In genomic region chr12:57737467-57738141, GRCh38 we compare ENCODE assay signal across 9 cellular contexts. TPM values are rescaled to one million over a fixed set of nuclear protein-coding genes. Genes with fewer than 3 reads are reported as not detected.
DNase-seq lines count a peak whose midpoint lies in the region; ATAC-seq and TF ChIP-seq lines count a peak whose summit lies in the region.
"Had no signal": no experiment of that assay in that cellular context is flagged by ENCODE, and none has a peak within 500 bp of the region (broad histone marks: within the 10 kb centered on the region; RNA-seq: fewer than 3 reads in every experiment).

No MANE protein-coding gene starts in this region.

- H3K9me3 Mint-ChIP-seq in HFFc6, result no peaks in the 10 kb centered on the region

- in situ Hi-C loops in astrocyte of the cerebellum (cut with HindIII; ENCODE audit: low sequenced_read_pairs), result no loop called here

- H3K27me3 Mint-ChIP-seq in HFFc6 (ENCODE audit: insufficient read depth), result peaks cover 36% of the 10 kb centered on the region

- no peak overlapping the region for H3K4me3 Mint-ChIP-seq in HFFc6

- DNase-seq in HFFc6, result no peak
- DNase-seq in astrocyte of the cerebellum (ENCODE audit: low read depth), result no peak
- DNase-seq in stimulated activated CD4-positive, alpha-beta T cell treated with anti-CD3 and anti-CD28 coated beads, Interleukin-12 subunit alpha, Interleukin-12 subunit beta, amount 100 ng/mL, for 4 hours, result no peak
- DNase-seq in HT-29 (ENCODE audit: low spot score), result no peak
- DNase-seq: kidney glomerular epithelial cell, RPMI8226 had no signal

- no peak overlapping the region for H3K27ac ChIP-seq in stomach smooth muscle (ENCODE audit: low read length)

- TF ChIP-seq CTCF in HFFc6 (IDR thresholded peaks at IDR 0.05) (peak; percentile 64), astrocyte of the cerebellum (IDR thresholded peaks at IDR 0.05; ENCODE audit: low read depth, low read length, missing control alignments) (peak; percentile 40)

- H3K9me3 ChIP-seq in iPS-15b (ENCODE audit: control insufficient read depth, insufficient read depth, low read length), result no peaks in the 10 kb centered on the region
- no peaks in the 10 kb centered on the region for H3K9me3 ChIP-seq in stomach smooth muscle (ENCODE audit: control insufficient read depth in 2 of 2, low read length in 2 of 2)

- no peaks in the 10 kb centered on the region for H3K36me3 Mint-ChIP-seq in HFFc6 (ENCODE audit: low read depth)

- H3K9ac ChIP-seq in iPS-15b (ENCODE audit: low read depth, low read length) (no peak overlapping the region), stomach smooth muscle (ENCODE audit: low read length in 2 of 2) (no peak overlapping the region)

- H3K36me3 ChIP-seq in iPS-15b (ENCODE audit: control insufficient read depth, insufficient read depth, low read length) (no peaks in the 10 kb centered on the region), stomach smooth muscle (ENCODE audit: control insufficient read depth in 2 of 2, insufficient read depth in 2 of 2, low read length in 2 of 2) (no peaks in the 10 kb centered on the region)

- peaks cover 34% of the 10 kb centered on the region for H3K4me1 Mint-ChIP-seq in HFFc6 (ENCODE audit: low read depth)

- H3K4me3 ChIP-seq in astrocyte of the cerebellum (ENCODE audit: low read depth, low read length) (peak overlapping the region; percentile 29), iPS-15b (ENCODE audit: low read depth, low read length) (peak overlapping the region; percentile 56), stomach smooth muscle (ENCODE audit: low read length in 2 of 2) (peak overlapping the region; percentile 28 to 61)

- H3K4me1 ChIP-seq in iPS-15b (ENCODE audit: control insufficient read depth, insufficient read depth, low read length) (peaks cover 6% of the 10 kb centered on the region), stomach smooth muscle (ENCODE audit: control insufficient read depth, insufficient read depth, low read length) (peaks cover 30% of the 10 kb centered on the region)

- no peak overlapping the region for H3K27ac Mint-ChIP-seq in HFFc6

- no peak for ATAC-seq in HG03354 (IDR thresholded peaks at IDR 0.05; ENCODE audit: poor library complexity, severe bottlenecking, unreplicated experiment)

- H3K27me3 ChIP-seq in iPS-15b (ENCODE audit: control insufficient read depth, insufficient read depth, low read length) (peaks cover 91% of the 10 kb centered on the region), stomach smooth muscle (ENCODE audit: control insufficient read depth in 1 of 2, insufficient read depth in 2 of 2, low read length in 2 of 2) (peaks cover 61 to 71% of the 10 kb centered on the region in 2 donors)

RNA-seq across cellular contexts. Expression of gene AGAP2, which starts 0.9 kb away (rescaled TPM):
- under 1 TPM; 0.14 to 0.18 (median 0.14) TPM for total RNA-seq in HFFc6 (2021; fragmentation: NEBNext Ultra II Directional; extraction: Animal tissue kit (Norgen Biotek cat#: 25700))
- total RNA-seq in HT-29 (2014; rRNA removed; shearing (Covaris generic)), result 1.9 and 4.0 TPM in 2 replicates

RNA-seq across cellular contexts. Expression of gene TSPAN31, which starts 7.2 kb away (rescaled TPM):
- 10 to 100 TPM; 20.3 to 32.3 (median 24.3) TPM for total RNA-seq in HFFc6 (2021; fragmentation: NEBNext Ultra II Directional; extraction: Animal tissue kit (Norgen Biotek cat#: 25700))
- total RNA-seq in HT-29 (2014; rRNA removed; shearing (Covaris generic)), result 35.0 and 42.9 TPM in 2 replicates

RNA-seq across cellular contexts. Expression of gene CDK4, which starts 14.5 kb away (rescaled TPM):
- 100 to 1,000 TPM; 112 to 140 (median 116) TPM for total RNA-seq in HFFc6 (2021; fragmentation: NEBNext Ultra II Directional; extraction: Animal tissue kit (Norgen Biotek cat#: 25700))
- 310 and 345 TPM in 2 replicates for total RNA-seq in HT-29 (2014; rRNA removed; shearing (Covaris generic))

RNA-seq across cellular contexts. Expression of gene MARCHF9, which starts 17.3 kb away (rescaled TPM):
- total RNA-seq in HFFc6 (2021; fragmentation: NEBNext Ultra II Directional; extraction: Animal tissue kit (Norgen Biotek cat#: 25700)), result 1 to 10 TPM in 4 of 6 experiments, under 1 TPM in 2; 0.94 to 3.2 (median 1.2) TPM
- total RNA-seq in HT-29 (2014; rRNA removed; shearing (Covaris generic)), result 9.4 and 12.3 TPM in 2 replicates

RNA-seq across cellular contexts. Expression of gene CYP27B1, which starts 29.3 kb away (rescaled TPM):
- 1 to 10 TPM in 3 of 6 experiments, under 1 TPM in 3; 0.57 to 1.8 (median 0.96) TPM for total RNA-seq in HFFc6 (2021; fragmentation: NEBNext Ultra II Directional; extraction: Animal tissue kit (Norgen Biotek cat#: 25700))
- 7.0 and 11.0 TPM in 2 replicates for total RNA-seq in HT-29 (2014; rRNA removed; shearing (Covaris generic))
